Comparison of ENCODE assay signal across 23 cellular contexts in genomic region chr1:206477581-206478380, GRCh38.
"Had no signal": no experiment of that assay in that cellular context is flagged by ENCODE, and none has a peak within 500 bp of the region (broad histone marks: within the 10 kb centered on the region; RNA-seq: fewer than 3 reads in every experiment).

No MANE protein-coding gene starts in this region.

- H3K9me3 ChIP-seq: body of pancreas, esophagus squamous epithelium, gastrocnemius medialis, left ventricle myocardium inferior, ovary, prostate gland, thoracic aorta, upper lobe of left lung had no signal

- ATAC-seq: body of pancreas; gastrocnemius medialis; naive thymus-derived CD8-positive, alpha-beta T cell had no signal

- H3K9me3 Mint-ChIP-seq: activated naive CD4-positive, alpha-beta T cell treated with anti-CD3 and anti-CD28 coated beads, Interleukin-2, amount 50 U/mL, for 24 hours; mesothelial cell of epicardium; naive thymus-derived CD8-positive, alpha-beta T cell; T-helper 1 cell treated with Interleukin-12 subunit alpha and Interleukin-12 subunit beta and Interleukin-4 antibody, amounts not matched to agents 30 μg/mL and 1 μg/mL, for 36 hours had no signal

- H3K27me3 ChIP-seq: body of pancreas, esophagus squamous epithelium, gastrocnemius medialis, ovary, upper lobe of left lung had no signal

- H3K36me3 ChIP-seq: gastrocnemius medialis, left ventricle myocardium inferior, ovary, prostate gland, thoracic aorta had no signal

- H3K27me3 Mint-ChIP-seq: activated naive CD4-positive, alpha-beta T cell treated with anti-CD3 and anti-CD28 coated beads, Interleukin-2, amount 50 U/mL, for 24 hours; naive thymus-derived CD8-positive, alpha-beta T cell had no signal

- H3K4me3 ChIP-seq: body of pancreas, esophagus squamous epithelium, gastrocnemius medialis, left ventricle myocardium inferior, ovary, prostate gland, thoracic aorta, upper lobe of left lung had no signal

- H3K27ac ChIP-seq: body of pancreas, gastrocnemius medialis, left ventricle myocardium inferior, ovary, prostate gland, thoracic aorta, upper lobe of left lung had no signal

- H3K4me3 Mint-ChIP-seq: activated naive CD4-positive, alpha-beta T cell treated with anti-CD3 and anti-CD28 coated beads, Interleukin-2, amount 50 U/mL, for 24 hours; mesothelial cell of epicardium; T-helper 1 cell treated with Interleukin-12 subunit alpha and Interleukin-12 subunit beta and Interleukin-4 antibody, amounts not matched to agents 30 μg/mL and 1 μg/mL, for 36 hours had no signal

- H3K27ac Mint-ChIP-seq: activated naive CD4-positive, alpha-beta T cell treated with anti-CD3 and anti-CD28 coated beads, Interleukin-2, amount 50 U/mL, for 24 hours; mesothelial cell of epicardium; T-helper 1 cell treated with Interleukin-12 subunit alpha and Interleukin-12 subunit beta and Interleukin-4 antibody, amounts not matched to agents 30 μg/mL and 1 μg/mL, for 36 hours had no signal

- FAIRE-seq: endothelial cell of umbilical vein had no signal

- DNase-seq: activated CD4-positive, alpha-beta T cell treated with anti-CD3 and anti-CD28 coated beads for 1 hour; activated CD4-positive, alpha-beta T cell treated with anti-CD3 and anti-CD28 coated beads, Interleukin-2, amount 50 U/mL, for 4 hours; activated effector memory CD4-positive, alpha-beta T cell treated with anti-CD3 and anti-CD28 coated beads, Interleukin-2, amount 50 U/mL, for 16 hours; anterior cingulate cortex; body of pancreas; caudate nucleus; effector memory CD4-positive, alpha-beta T cell; esophagus squamous epithelium; gastrocnemius medialis; hippocampal formation; left ventricle myocardium inferior; mammary epithelial cell; naive thymus-derived CD8-positive, alpha-beta T cell; ovary; stimulated activated CD4-positive, alpha-beta T cell treated with anti-CD3 and anti-CD28 coated beads, Interleukin-4, amount 100 ng/mL, for 1 hour; stimulated activated naive CD4-positive, alpha-beta T cell treated with Interleukin-2 at 50 U/mL for 16 hours had no signal

- H3K4me1 ChIP-seq: body of pancreas, gastrocnemius medialis, left ventricle myocardium inferior had no signal
